In genomic region chr14:54597795-54598443, GRCh38 we compare ENCODE assay signal across 19 cellular contexts. TPM values are rescaled to one million over a fixed set of nuclear protein-coding genes. Genes with fewer than 3 reads are reported as not detected.
A peak's percentile ranks its signal among the peaks of the same experiment; 100 is the strongest.
DNase-seq lines count a peak whose midpoint lies in the region; ATAC-seq and TF ChIP-seq lines count a peak whose summit lies in the region.
"Had no signal": no experiment of that assay in that cellular context is flagged by ENCODE, and none has a peak within 500 bp of the region (broad histone marks: within the 10 kb centered on the region; RNA-seq: fewer than 3 reads in every experiment).

No MANE protein-coding gene starts in this region.

- DNase-seq in SK-N-SH (no peak), RWPE2 (ENCODE audit: low spot score) (no peak), fibroblast of mammary gland (ENCODE audit: low read depth) (peak; percentile 63), smooth muscle cell (lab: John Stamatoyannopoulos, UW; ENCODE audit: unreplicated experiment) (no peak), DMS53 treated with DMSO at 0.1 percent for 48 hours (lab: John Stamatoyannopoulos, UW; ENCODE audit: unreplicated experiment) (no peak), COLO668 (lab: John Stamatoyannopoulos, UW; ENCODE audit: unreplicated experiment) (no peak), T-helper 2 cell (no peak)
- DNase-seq: 8988T; activated CD4-positive, alpha-beta T cell treated with anti-CD3 and anti-CD28 coated beads, Interleukin-2, amount 50 U/mL, for 48 hours; activated naive CD8-positive, alpha-beta T cell treated with anti-CD3 and anti-CD28 coated beads, Interleukin-2, amount 50 U/mL, for 24 hours; activated T-cell treated with anti-CD3 and anti-CD28 coated beads, Interleukin-2, amount 50 U/mL, for 48 hours; CD8-positive, alpha-beta T cell; cerebellar nuclear complex; NCI-H1092; SJCRH30; stimulated activated CD4-positive, alpha-beta T cell treated with anti-CD3 and anti-CD28 coated beads, Interleukin-4, amount 100 ng/mL, for 24 hours had no signal

- POLR2A ChIA-PET in SK-N-SH (lab: Yijun Ruan, JAX), result no interaction called here

- H3K36me3 ChIP-seq in SK-N-SH (replicated peaks in 1 of 2; ENCODE audit: control insufficient read depth in 1 of 2, insufficient read depth in 2 of 2, low read length in 1 of 2), result peaks cover 0 to 3% of the 10 kb centered on the region in 2 experiments
- peaks cover 24% of the 10 kb centered on the region for H3K36me3 ChIP-seq in RWPE2 (ENCODE audit: low read depth)
- H3K36me3 ChIP-seq in smooth muscle cell (ENCODE audit: low read depth), result no peaks in the 10 kb centered on the region
- H3K36me3 ChIP-seq: thoracic aorta had no signal

- H2AFZ ChIP-seq in SK-N-SH (ENCODE audit: low read depth) (no peak overlapping the region), smooth muscle cell (ENCODE audit: low read depth) (no peak overlapping the region)

- H3K27ac ChIP-seq in SK-N-SH (ENCODE audit: low read depth in 2 of 2, low read length in 1 of 2) (peak overlapping the region in 1 of 2 experiments; percentile 29; a peak in 1 of 4 replicates), RWPE2 (ENCODE audit: poor library complexity, severe bottlenecking) (peak overlapping the region; percentile 41), smooth muscle cell (ENCODE audit: low read depth) (peak overlapping the region; percentile 97)
- H3K27ac ChIP-seq: SJCRH30, thoracic aorta had no signal

- ATAC-seq in SK-N-SH treated with all-trans-retinoic acid at 6 μM for 48 hours (no peak), RWPE2 (ENCODE audit: low read depth) (peak; percentile 37; the same call in 2 of the 3 replicates)
- ATAC-seq: activated naive CD8-positive, alpha-beta T cell treated with anti-CD3 and anti-CD28 coated beads, Interleukin-2, amount 50 U/mL, for 24 hours; CD8-positive, alpha-beta T cell; GM12878 had no signal

- H3K9me3 ChIP-seq in SK-N-SH (no peaks in the 10 kb centered on the region), RWPE2 (ENCODE audit: severe bottlenecking) (no peaks in the 10 kb centered on the region), smooth muscle cell (replicated peaks; ENCODE audit: low read depth) (no peaks in the 10 kb centered on the region)
- H3K9me3 ChIP-seq: SJCRH30, thoracic aorta had no signal

- CTCF ChIA-PET in SK-N-SH (lab: Yijun Ruan, JAX), result interaction anchor here (0.8 kb wide), 1 partner anchor 34 kb away, joined by 4 read pairs; no protein-coding TSS in a partner anchor

- H3K4me2 ChIP-seq in SK-N-SH, result no peak overlapping the region
- H3K4me2 ChIP-seq in smooth muscle cell, result peak overlapping the region; percentile 5

- no peaks in the 10 kb centered on the region for H3K9me2 ChIP-seq in SK-N-SH

- H3K9ac ChIP-seq in SK-N-SH (no peak overlapping the region), smooth muscle cell (ENCODE audit: low read depth) (no peak overlapping the region)

- H3K79me2 ChIP-seq in SK-N-SH (ENCODE audit: insufficient read depth) (peaks cover 100% of the 10 kb centered on the region), smooth muscle cell (ENCODE audit: low read depth) (peaks cover 59% of the 10 kb centered on the region)

- 95% methylated on average over 5 of the region's 5 CpGs for WGBS in SK-N-SH (ENCODE audit: low lambda C conversion rate)
- 11% methylated on average over 5 of the region's 5 CpGs for WGBS in smooth muscle cell (ENCODE audit: low lambda C conversion rate)

- no peak for TF ChIP-seq EP300 in SK-N-SH (IDR thresholded peaks at IDR 0.05; ENCODE audit: borderline replicate concordance in 1 of 2, low read depth in 1 of 2, low read length in 1 of 2)

- H3F3A ChIP-seq in SK-N-SH (replicated peaks; ENCODE audit: insufficient read depth), result peaks cover 39% of the 10 kb centered on the region
- H3F3A ChIP-seq in smooth muscle cell (ENCODE audit: low read depth), result peaks cover 47% of the 10 kb centered on the region

- H3K27me3 ChIP-seq in SK-N-SH (ENCODE audit: insufficient read depth), result no peaks in the 10 kb centered on the region
- H3K27me3 ChIP-seq in RWPE2 (ENCODE audit: insufficient read depth, poor library complexity, severe bottlenecking), result no peaks in the 10 kb centered on the region
- no peaks in the 10 kb centered on the region for H3K27me3 ChIP-seq in smooth muscle cell (ENCODE audit: low read depth)
- H3K27me3 ChIP-seq: SJCRH30 had no signal

- H3K4me1 ChIP-seq in SK-N-SH (ENCODE audit: control insufficient read depth in 1 of 2, insufficient read depth in 2 of 2, low read depth in 1 of 2, low read length in 1 of 2) (peaks cover 4 to 34% of the 10 kb centered on the region in 2 experiments; a peak in 3 of 4 replicates), RWPE2 (ENCODE audit: insufficient read depth, poor library complexity, severe bottlenecking) (peaks cover 53% of the 10 kb centered on the region), smooth muscle cell (ENCODE audit: low read depth) (peaks cover 20% of the 10 kb centered on the region)

- no peak for TF ChIP-seq RAD21 in SK-N-SH (IDR thresholded peaks at IDR 0.05; ENCODE audit: low read length)

- H4K20me1 ChIP-seq in SK-N-SH (ENCODE audit: insufficient read depth), result peaks cover 13% of the 10 kb centered on the region
- H4K20me1 ChIP-seq in smooth muscle cell (ENCODE audit: low read depth), result peaks cover 11% of the 10 kb centered on the region

- TF ChIP-seq CTCF in SK-N-SH (IDR thresholded peaks at IDR 0.05), result no peak
- no peak for TF ChIP-seq CTCF in RWPE2 (IDR thresholded peaks at IDR 0.05; ENCODE audit: poor library complexity, severe bottlenecking)
- no peak for TF ChIP-seq CTCF in fibroblast of mammary gland (conservative IDR thresholded peaks at IDR 0.05; ENCODE audit: control insufficient read depth, insufficient read depth, low read depth, low read length)
- TF ChIP-seq CTCF in smooth muscle cell (IDR thresholded peaks at IDR 0.05; ENCODE audit: borderline replicate concordance, insufficient read depth, poor library complexity, severe bottlenecking), result no peak

- H3K4me3 ChIP-seq in SK-N-SH (ENCODE audit: low read depth in 2 of 2, low read length in 1 of 2) (no peak overlapping the region), RWPE2 (ENCODE audit: severe bottlenecking) (no peak overlapping the region), fibroblast of mammary gland (ENCODE audit: control insufficient read depth, low read depth, low read length) (no peak overlapping the region), smooth muscle cell (no peak overlapping the region)
- H3K4me3 ChIP-seq: GM12878, SJCRH30, thoracic aorta had no signal

TF ChIP-seq in SK-N-SH, 30 proteins besides CTCF, POLR2A, EP300 and RAD21:
- TF ChIP-seq FOSL2 (IDR thresholded peaks at IDR 0.05; ENCODE audit: borderline replicate concordance, low read depth) (peak; percentile 9; the same call in 1 of the 2 replicates), JUND (IDR thresholded peaks at IDR 0.05) (no peak)

TF ChIP-seq in SK-N-SH treated with all-trans-retinoic acid at 6 μM for 48 hours, 23 proteins besides CTCF, POLR2A, EP300 and RAD21 (continues in another document):
- TF ChIP-seq TOX (CRISPR knock-in tag; IDR thresholded peaks at IDR 0.05; ENCODE audit: borderline replicate concordance) (no peak), CSDC2 (CRISPR knock-in tag; IDR thresholded peaks at IDR 0.05) (no peak), PATZ1 (CRISPR knock-in tag; IDR thresholded peaks at IDR 0.05; ENCODE audit: borderline replicate concordance) (no peak), GLIS3 (CRISPR knock-in tag; IDR thresholded peaks at IDR 0.05) (no peak), RARB (CRISPR knock-in tag; IDR thresholded peaks at IDR 0.05) (no peak), ISL1 (CRISPR knock-in tag; IDR thresholded peaks at IDR 0.05) (no peak), ZNF8 (CRISPR knock-in tag; IDR thresholded peaks at IDR 0.05) (no peak), ZFP3 (CRISPR knock-in tag; IDR thresholded peaks at IDR 0.05) (no peak), TSHZ2 (CRISPR knock-in tag; IDR thresholded peaks at IDR 0.05) (no peak), ARNTL (CRISPR knock-in tag; IDR thresholded peaks at IDR 0.05; ENCODE audit: borderline replicate concordance, low read depth) (no peak)

RNA-seq across cellular contexts. Expression of gene SAMD4A, which starts 31.0 kb away (rescaled TPM):
- polyA plus RNA-seq in SK-N-SH (2012; rRNA removed) (5.0 and 5.9 TPM in 2 replicates), smooth muscle cell (9.2 and 17.6 TPM in 2 replicates)
- 5.2 and 5.7 TPM in 2 replicates for polyA plus RNA-seq in SK-N-SH (2012; cell fraction: cytosol; rRNA removed)
- 16.6 and 20.6 TPM in 2 replicates for polyA plus RNA-seq in SK-N-SH (2012; cell fraction: nucleus; rRNA removed)
- 36.7 and 52.3 TPM in 2 replicates for total RNA-seq in smooth muscle cell
